In the genomic region with DNA sequence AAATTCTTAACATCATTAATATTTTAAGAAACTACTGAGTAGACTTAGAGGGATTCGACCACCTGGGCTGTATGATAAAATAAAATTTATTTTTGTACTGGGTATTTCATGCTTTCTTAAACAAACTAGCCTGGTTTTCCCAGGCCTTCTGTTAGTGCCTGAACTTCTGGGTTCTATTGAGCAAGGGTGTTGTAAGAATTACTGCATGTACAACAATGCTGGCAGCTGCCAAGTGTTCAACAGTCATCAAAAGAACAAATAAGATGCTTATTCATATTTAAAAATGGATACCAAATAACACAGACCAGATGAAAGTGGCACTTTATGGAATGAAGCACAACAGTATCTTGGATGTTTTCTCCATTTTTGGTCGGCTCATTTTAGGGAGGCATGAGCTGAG, we compare ENCODE assay signal across 23 cellular contexts.
"Had no signal": no experiment of that assay in that cellular context is flagged by ENCODE, and none has a peak within 500 bp of the region (broad histone marks: within the 10 kb centered on the region; RNA-seq: fewer than 3 reads in every experiment).

No MANE protein-coding gene starts in this region.

- H3K4me2 ChIP-seq: neural progenitor cell had no signal

- DNase-seq: activated CD4-positive, alpha-beta memory T cell treated with anti-CD3 and anti-CD28 coated beads for 36 hours; activated CD4-positive, alpha-beta T cell treated with anti-CD3 and anti-CD28 coated beads for 48 hours; activated CD4-positive, CD25-positive, alpha-beta regulatory T cell; activated naive CD4-positive, alpha-beta T cell treated with Interleukin-2 at 50 U/mL for 16 hours; activated naive CD8-positive, alpha-beta T cell treated with anti-CD3 and anti-CD28 coated beads for 36 hours; activated T-cell treated with anti-CD3 and anti-CD28 coated beads, Interleukin-2, amount 50 U/mL, for 48 hours; amygdala; central memory CD4-positive, alpha-beta T cell; effector memory CD4-positive, alpha-beta T cell; head of caudate nucleus; islet precursor cell; left cardiac atrium; naive thymus-derived CD4-positive, alpha-beta T cell; posterior cingulate gyrus; sigmoid colon; spleen; stimulated activated CD4-positive, alpha-beta T cell treated with anti-CD3 and anti-CD28 coated beads, Interleukin-4, amount 100 ng/mL, for 1 hour; stimulated activated naive CD4-positive, alpha-beta T cell treated with Interleukin-2 at 50 U/mL for 16 hours; T-helper 17 cell had no signal

- H3K27ac ChIP-seq: gastroesophageal sphincter, neural progenitor cell, sigmoid colon, spleen had no signal

- H3K27me3 ChIP-seq: gastroesophageal sphincter, neural progenitor cell, sigmoid colon, spleen had no signal

- H3K36me3 ChIP-seq: gastroesophageal sphincter, neural progenitor cell, sigmoid colon, spleen had no signal

- ATAC-seq: esophagus mucosa; gastroesophageal sphincter; left cardiac atrium; naive thymus-derived CD4-positive, alpha-beta T cell; T-helper 17 cell had no signal

- H3K9me3 ChIP-seq: gastroesophageal sphincter, sigmoid colon, spleen had no signal

- H2AFZ ChIP-seq: neural progenitor cell had no signal

- H3K9ac ChIP-seq: neural progenitor cell had no signal

- H3K4me3 ChIP-seq: gastroesophageal sphincter, lung, neural progenitor cell, sigmoid colon, spleen had no signal

- H3K4me1 ChIP-seq: gastroesophageal sphincter, neural progenitor cell, sigmoid colon, spleen had no signal
